In the genomic region with DNA sequence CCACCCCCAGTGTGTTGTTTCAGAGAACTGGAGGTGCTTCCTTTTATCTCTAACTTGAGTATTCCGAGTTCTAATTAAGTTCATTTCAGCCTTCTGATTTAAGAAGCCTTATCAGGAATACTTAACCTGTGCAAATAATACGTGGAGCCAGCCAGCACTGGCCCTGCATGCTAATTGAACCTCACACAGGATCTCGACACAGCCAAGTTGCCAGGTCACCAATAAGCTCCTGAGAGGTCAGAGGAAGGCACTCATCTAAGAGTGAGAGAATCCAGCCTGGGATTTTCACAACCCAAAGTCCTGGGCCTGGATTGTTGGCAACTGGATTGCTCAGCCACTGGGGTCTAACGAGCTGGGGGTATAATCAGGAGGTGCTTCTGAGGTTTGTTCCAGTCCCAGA, we compare ENCODE assay signal across 1 cellular context.
TF ChIP-seq lines count a peak whose summit lies in the region.

No MANE protein-coding gene starts in this region.

TF ChIP-seq in SK-N-SH, 30 proteins besides CTCF, POLR2A, EP300 and RAD21:
- TF ChIP-seq NRF1 (IDR thresholded peaks at IDR 0.05; ENCODE audit: low read depth, low read length) (no peak), PBX3 (IDR thresholded peaks at IDR 0.05) (no peak), REST (IDR thresholded peaks at IDR 0.05; ENCODE audit: low read depth, low read length) (no peak), YY1 (IDR thresholded peaks at IDR 0.05; ENCODE audit: low read depth) (no peak), FOXM1 (IDR thresholded peaks at IDR 0.05; ENCODE audit: low read depth) (no peak), FOSL2 (IDR thresholded peaks at IDR 0.05; ENCODE audit: borderline replicate concordance, low read depth) (no peak), USF2 (IDR thresholded peaks at IDR 0.05; ENCODE audit: borderline replicate concordance, low read depth, low read length) (no peak), ZBTB33 (IDR thresholded peaks at IDR 0.05; ENCODE audit: borderline replicate concordance, low read depth) (no peak), TCF12 (IDR thresholded peaks at IDR 0.05) (no peak), GATA2 (CRISPR knock-in tag; IDR thresholded peaks at IDR 0.05) (no peak), JUND (IDR thresholded peaks at IDR 0.05) (no peak), RFX5 (IDR thresholded peaks at IDR 0.05; ENCODE audit: low read length) (no peak), USF1 (IDR thresholded peaks at IDR 0.05; ENCODE audit: borderline replicate concordance, low read depth) (no peak), MEF2A (IDR thresholded peaks at IDR 0.05; ENCODE audit: borderline replicate concordance, low read depth) (no peak)
